13 cellular contexts compared by ENCODE assay signal in the genomic region with DNA sequence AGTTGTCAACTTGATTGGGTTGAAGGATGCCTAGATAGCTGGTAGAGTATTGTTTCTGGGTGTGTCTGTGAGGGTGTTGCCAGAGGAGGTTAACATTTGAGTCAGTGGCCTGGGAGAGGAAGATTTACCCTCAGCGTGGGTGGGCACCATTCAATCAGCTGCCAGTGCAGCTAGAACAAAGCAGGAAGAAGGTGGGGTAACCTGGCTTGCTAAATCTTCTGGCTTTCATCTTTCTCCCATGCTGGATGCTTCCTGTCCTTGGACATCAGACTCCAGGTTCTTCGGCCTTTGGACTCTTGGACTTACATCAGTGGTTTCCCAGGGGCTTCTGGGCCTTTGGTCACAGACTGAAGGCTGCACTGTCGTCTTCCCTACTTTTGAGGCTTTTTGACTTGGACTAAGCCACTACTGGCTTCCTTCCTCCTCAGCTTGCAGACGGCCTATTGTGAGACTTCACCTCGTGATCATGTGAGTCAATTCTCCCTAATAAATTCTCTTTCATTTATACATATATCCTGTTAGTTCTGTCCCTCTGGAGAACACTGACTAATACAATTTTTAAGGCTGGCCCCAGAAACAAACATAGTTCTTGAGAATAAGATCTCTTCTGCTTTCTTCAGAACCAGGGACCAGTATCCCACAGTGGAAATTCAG. TPM values are rescaled to one million over a fixed set of nuclear protein-coding genes. Genes with fewer than 3 reads are reported as not detected.
A peak's percentile ranks its signal among the peaks of the same experiment; 100 is the strongest.
DNase-seq lines count a peak whose midpoint lies in the region; ATAC-seq and TF ChIP-seq lines count a peak whose summit lies in the region.
"Had no signal": no experiment of that assay in that cellular context is flagged by ENCODE, and none has a peak within 500 bp of the region (broad histone marks: within the 10 kb centered on the region; RNA-seq: fewer than 3 reads in every experiment).

No MANE protein-coding gene starts in this region.

- no peak overlapping the region for H3K9ac ChIP-seq in liver (ENCODE audit: low read depth in 1 of 2, low read length in 2 of 2)
- no peak overlapping the region for H3K9ac ChIP-seq in mesendoderm (ENCODE audit: low read length)
- H3K9ac ChIP-seq: KMS-11 had no signal

- peaks cover 15% of the 10 kb centered on the region for H3K79me2 ChIP-seq in mesendoderm (ENCODE audit: control insufficient read depth, insufficient read depth, low read length)

- H3K27me3 ChIP-seq in liver (ENCODE audit: control insufficient read depth in 4 of 4, insufficient read depth in 4 of 4, low read length in 3 of 4) (no peaks in the 10 kb centered on the region), mesendoderm (ENCODE audit: insufficient read depth, low read length, poor library complexity) (no peaks in the 10 kb centered on the region)

- peaks cover 22% of the 10 kb centered on the region for H3K36me3 Mint-ChIP-seq in T-helper 2 cell treated with Interferon-gamma antibody and Interleukin-4, amounts not matched to agents 5 μg/mL and 100 μg/mL, for 36 hours (ENCODE audit: low read depth)
- no peaks in the 10 kb centered on the region for H3K36me3 Mint-ChIP-seq in stimulated activated effector memory CD8-positive, alpha-beta T cell treated with anti-CD3 and anti-CD28 coated beads, Interleukin-12 subunit alpha, Interleukin-12 subunit beta, amount 100 ng/mL, for 72 hours

- H3K9me3 Mint-ChIP-seq in T-helper 2 cell treated with Interferon-gamma antibody and Interleukin-4, amounts not matched to agents 5 μg/mL and 100 μg/mL, for 36 hours: peaks cover 4% of the 10 kb centered on the region
- H3K9me3 Mint-ChIP-seq in stimulated activated effector memory CD8-positive, alpha-beta T cell treated with anti-CD3 and anti-CD28 coated beads, Interleukin-12 subunit alpha, Interleukin-12 subunit beta, amount 100 ng/mL, for 72 hours: no peaks in the 10 kb centered on the region

- no peak overlapping the region for H3K4me3 ChIP-seq in liver (ENCODE audit: low read depth in 1 of 3, low read length in 3 of 3)
- no peak overlapping the region for H3K4me3 ChIP-seq in mesendoderm (ENCODE audit: low read length)

- no peaks in the 10 kb centered on the region for H3K27me3 Mint-ChIP-seq in T-helper 2 cell treated with Interferon-gamma antibody and Interleukin-4, amounts not matched to agents 5 μg/mL and 100 μg/mL, for 36 hours (ENCODE audit: low read depth)

- no peak overlapping the region for H3K56ac ChIP-seq in mesendoderm (ENCODE audit: low read length)

- 75% methylated on average over 5 of the region's 5 CpGs for WGBS in liver
- no CpG with 5 or more reads among the region's 5 CpGs for WGBS in mesendoderm (ENCODE audit: extremely low coverage, insufficient coverage, low lambda C conversion rate)

- no peak overlapping the region for H2BK5ac ChIP-seq in mesendoderm (ENCODE audit: low read length)

- peaks cover 8% of the 10 kb centered on the region for H3K79me1 ChIP-seq in mesendoderm (ENCODE audit: low read length)

- H3K4me3 Mint-ChIP-seq in T-helper 2 cell treated with Interferon-gamma antibody and Interleukin-4, amounts not matched to agents 5 μg/mL and 100 μg/mL, for 36 hours: peak overlapping the region; percentile 9
- peak overlapping the region; percentile 31 for H3K4me3 Mint-ChIP-seq in stimulated activated effector memory CD8-positive, alpha-beta T cell treated with anti-CD3 and anti-CD28 coated beads, Interleukin-12 subunit alpha, Interleukin-12 subunit beta, amount 100 ng/mL, for 72 hours

- H3K4me1 ChIP-seq in liver (ENCODE audit: control insufficient read depth in 4 of 4, insufficient read depth in 4 of 4, low read length in 3 of 4): peaks cover 0 to 4% (median under 1%) of the 10 kb centered on the region in 4 donors
- no peaks in the 10 kb centered on the region for H3K4me1 ChIP-seq in mesendoderm (ENCODE audit: control insufficient read depth, low read depth, low read length)

- no peak overlapping the region for H3K4me2 ChIP-seq in mesendoderm (ENCODE audit: low read length)
- H3K4me2 ChIP-seq: KMS-11 had no signal

- no peak for TF ChIP-seq CTCF in liver (IDR thresholded peaks at IDR 0.05; ENCODE audit: low read depth, low read length, missing input control)

- H2BK15ac ChIP-seq in mesendoderm (replicated peaks; ENCODE audit: low read depth): no peak overlapping the region

- no peak overlapping the region for H3K23ac ChIP-seq in mesendoderm (ENCODE audit: low read length)

- H4K8ac ChIP-seq in mesendoderm (ENCODE audit: low read depth, low read length): no peak overlapping the region

- H4K5ac ChIP-seq in mesendoderm (ENCODE audit: low read length): no peak overlapping the region

- no peaks in the 10 kb centered on the region for H3K9me3 ChIP-seq in liver (ENCODE audit: control insufficient read depth in 4 of 4, low read length in 3 of 4)

- no peak overlapping the region for H3K27ac ChIP-seq in liver (ENCODE audit: low read depth in 1 of 2, low read length in 2 of 2)
- no peak overlapping the region for H3K27ac ChIP-seq in mesendoderm (ENCODE audit: low read depth, low read length)
- H3K27ac ChIP-seq: 22Rv1, KMS-11 had no signal

- no peak overlapping the region for H3K4ac ChIP-seq in mesendoderm (ENCODE audit: low read depth, low read length)

- peak; percentile 87 for ATAC-seq in stimulated activated effector memory CD8-positive, alpha-beta T cell treated with anti-CD3 and anti-CD28 coated beads, Interleukin-12 subunit alpha, Interleukin-12 subunit beta, amount 100 ng/mL, for 72 hours
- ATAC-seq: Right ventricle myocardium inferior had no signal

- H3K18ac ChIP-seq in mesendoderm (ENCODE audit: low read length): no peak overlapping the region

- no peak for TF ChIP-seq RAD21 in liver (IDR thresholded peaks at IDR 0.05)

- H2BK120ac ChIP-seq in mesendoderm (ENCODE audit: low read depth, low read length): no peak overlapping the region

- H3K36me3 ChIP-seq in liver (ENCODE audit: control insufficient read depth in 4 of 4, insufficient read depth in 3 of 4, low read depth in 1 of 4, low read length in 3 of 4): peaks cover 0 to 3% (median under 1%) of the 10 kb centered on the region in 4 donors
- no peaks in the 10 kb centered on the region for H3K36me3 ChIP-seq in mesendoderm (ENCODE audit: control insufficient read depth, insufficient read depth, low read length)

- peaks cover 19% of the 10 kb centered on the region for H3K4me1 Mint-ChIP-seq in T-helper 2 cell treated with Interferon-gamma antibody and Interleukin-4, amounts not matched to agents 5 μg/mL and 100 μg/mL, for 36 hours (ENCODE audit: low read depth)
- H3K4me1 Mint-ChIP-seq in stimulated activated effector memory CD8-positive, alpha-beta T cell treated with anti-CD3 and anti-CD28 coated beads, Interleukin-12 subunit alpha, Interleukin-12 subunit beta, amount 100 ng/mL, for 72 hours: peaks cover 17% of the 10 kb centered on the region

- peak; percentile 32 for DNase-seq in T-helper 2 cell treated with Interferon-gamma antibody and Interleukin-4, amounts not matched to agents 5 μg/mL and 100 μg/mL, for 36 hours (ENCODE audit: low spot score)
- DNase-seq in T-helper 2 cell (no peak), mesendoderm (no peak), NCI-H187 treated with DMSO at 0.1 percent for 48 hours (lab: John Stamatoyannopoulos, UW) (no peak), GM19240 (ENCODE audit: insufficient read length, low spot score) (no peak)
- DNase-seq in activated T-cell treated with anti-CD3 and anti-CD28 coated beads, Interleukin-2, amount 50 U/mL, for 48 hours: peak; percentile 44 to 58
- peak; percentile 8 to 51 for DNase-seq in stimulated activated effector memory CD8-positive, alpha-beta T cell treated with anti-CD3 and anti-CD28 coated beads, Interleukin-12 subunit alpha, Interleukin-12 subunit beta, amount 100 ng/mL, for 72 hours (ENCODE audit: low spot score in 2 of 2)
- DNase-seq: GOT3, NCI-H226 had no signal

- H2AK5ac ChIP-seq in mesendoderm (ENCODE audit: low read length): no peak overlapping the region

- peak overlapping the region; percentile 48 for H3K27ac Mint-ChIP-seq in T-helper 2 cell treated with Interferon-gamma antibody and Interleukin-4, amounts not matched to agents 5 μg/mL and 100 μg/mL, for 36 hours
- peak overlapping the region; percentile 65 for H3K27ac Mint-ChIP-seq in stimulated activated effector memory CD8-positive, alpha-beta T cell treated with anti-CD3 and anti-CD28 coated beads, Interleukin-12 subunit alpha, Interleukin-12 subunit beta, amount 100 ng/mL, for 72 hours

TF ChIP-seq in liver, 16 proteins besides CTCF, POLR2A, EP300 and RAD21:
- peak; percentile 21 for TF ChIP-seq HNF4G (IDR thresholded peaks at IDR 0.05)
- peak; percentile 42 to 71 for TF ChIP-seq HNF4A (conservative IDR thresholded peaks at IDR 0.05)
- TF ChIP-seq TAF1 (conservative IDR thresholded peaks at IDR 0.05): no peak

RNA-seq across cellular contexts. Expression of gene PBX3, which starts 38.1 kb away (rescaled TPM):
- total RNA-seq in liver: 10 to 100 TPM; 11.4 to 18.9 TPM
- 10 to 100 TPM in 1 of 2 donors, 1 to 10 TPM in 1; 7.3 to 10.8 TPM for polyA plus RNA-seq in liver
- polyA plus RNA-seq in mesendoderm (2013, experiment 1 of 2): 33.2 TPM
- 33.5 TPM for polyA plus RNA-seq in mesendoderm (2013, experiment 2 of 2)

Comparison
In these comparisons a context has a peak if more than half of its experiments do, and no peak if none do; other contexts are left out.
1. DNase-seq: peak in T-helper 2 cell treated with Interferon-gamma antibody and Interleukin-4, amounts not matched to agents 5 μg/mL and 100 μg/mL, for 36 hours (single experiment), activated T-cell treated with anti-CD3 and anti-CD28 coated beads, Interleukin-2, amount 50 U/mL, for 48 hours (2 of 2) and stimulated activated effector memory CD8-positive, alpha-beta T cell treated with anti-CD3 and anti-CD28 coated beads, Interleukin-12 subunit alpha, Interleukin-12 subunit beta, amount 100 ng/mL, for 72 hours (2 of 2); none in T-helper 2 cell (0 of 5), mesendoderm (single experiment), NCI-H187 treated with DMSO at 0.1 percent for 48 hours (single experiment) and GM19240 (single experiment).